8 cellular contexts compared by ENCODE assay signal in genomic region chr6:82178084-82178758, GRCh38.
A peak's percentile ranks its signal among the peaks of the same experiment; 100 is the strongest.
DNase-seq lines count a peak whose midpoint lies in the region; FAIRE-seq and TF ChIP-seq lines count a peak whose summit lies in the region.

No MANE protein-coding gene starts in this region.

- no peak overlapping the region for H3K27ac ChIP-seq in CD8-positive, alpha-beta memory T cell (ENCODE audit: low read depth, low read length)

- CTCF ChIA-PET in CD8-positive, alpha-beta memory T cell (lab: Charles Lee), result no interaction called here

- no peaks in the 10 kb centered on the region for H3K9me3 Mint-ChIP-seq in mesothelial cell of epicardium
- no peaks in the 10 kb centered on the region for H3K9me3 Mint-ChIP-seq in CD8-positive, alpha-beta memory T cell
- no peaks in the 10 kb centered on the region for H3K9me3 Mint-ChIP-seq in activated naive CD8-positive, alpha-beta T cell treated with anti-CD3 and anti-CD28 coated beads for 36 hours

- H3K4me1 ChIP-seq in CD8-positive, alpha-beta memory T cell (ENCODE audit: insufficient read depth, low read length), result no peaks in the 10 kb centered on the region

- H3K4me1 Mint-ChIP-seq in mesothelial cell of epicardium, result peaks cover 6% of the 10 kb centered on the region
- no peaks in the 10 kb centered on the region for H3K4me1 Mint-ChIP-seq in CD8-positive, alpha-beta memory T cell
- peaks cover 2% of the 10 kb centered on the region for H3K4me1 Mint-ChIP-seq in activated naive CD8-positive, alpha-beta T cell treated with anti-CD3 and anti-CD28 coated beads for 36 hours

- H3K4me3 ChIP-seq in cardiac fibroblast (replicated peaks in 1 of 2; ENCODE audit: low read depth in 2 of 2, low read length in 2 of 2), result no peak overlapping the region
- H3K4me3 ChIP-seq in CD8-positive, alpha-beta memory T cell (ENCODE audit: low read length), result no peak overlapping the region

- peak overlapping the region; percentile 37 for H3K27ac Mint-ChIP-seq in mesothelial cell of epicardium
- H3K27ac Mint-ChIP-seq in CD8-positive, alpha-beta memory T cell, result peak overlapping the region in 1 of 8 donors; percentile 2
- no peak overlapping the region for H3K27ac Mint-ChIP-seq in activated naive CD8-positive, alpha-beta T cell treated with anti-CD3 and anti-CD28 coated beads for 36 hours

- H3K27me3 ChIP-seq in CD8-positive, alpha-beta memory T cell (ENCODE audit: insufficient read depth, low read length, poor library complexity, severe bottlenecking), result no peaks in the 10 kb centered on the region

- no peak for FAIRE-seq in GM12891 (lab: Jason Lieb, UNC)

- H3K36me3 Mint-ChIP-seq in mesothelial cell of epicardium, result peaks cover 29% of the 10 kb centered on the region
- H3K36me3 Mint-ChIP-seq in CD8-positive, alpha-beta memory T cell, result peaks cover 0 to 61% (median 22%) of the 10 kb centered on the region in 3 donors
- peaks cover 24% of the 10 kb centered on the region for H3K36me3 Mint-ChIP-seq in activated naive CD8-positive, alpha-beta T cell treated with anti-CD3 and anti-CD28 coated beads for 36 hours

- no peaks in the 10 kb centered on the region for H3K27me3 Mint-ChIP-seq in mesothelial cell of epicardium (ENCODE audit: low read depth)
- H3K27me3 Mint-ChIP-seq in CD8-positive, alpha-beta memory T cell, result no peaks in the 10 kb centered on the region
- no peaks in the 10 kb centered on the region for H3K27me3 Mint-ChIP-seq in activated naive CD8-positive, alpha-beta T cell treated with anti-CD3 and anti-CD28 coated beads for 36 hours

- H3K9me3 ChIP-seq in CD8-positive, alpha-beta memory T cell (ENCODE audit: low read length), result no peaks in the 10 kb centered on the region

- peak; percentile 59 for TF ChIP-seq CTCF in cardiac fibroblast (IDR thresholded peaks at IDR 0.05; ENCODE audit: low read depth, low read length)
- peak; percentile 26 for TF ChIP-seq CTCF in mesothelial cell of epicardium (IDR thresholded peaks at IDR 0.05; ENCODE audit: unreplicated experiment)

- TF ChIP-seq POLR2A in GM12891 (IDR thresholded peaks at IDR 0.05; ENCODE audit: low read depth, low read length), result no peak

- peak; percentile 7 for DNase-seq in DMS53 treated with DMSO at 0.1 percent for 48 hours (lab: John Stamatoyannopoulos, UW; ENCODE audit: unreplicated experiment)
- DNase-seq in NCI-H1105 treated with DMSO at 0.1 percent for 48 hours (lab: John Stamatoyannopoulos, UW), result peak; percentile 40
- DNase-seq in cardiac fibroblast (ENCODE audit: low read depth in 2 of 2), result peak; percentile 65 to 75
- DNase-seq in mesothelial cell of epicardium (ENCODE audit: low spot score in 2 of 2, unreplicated experiment in 2 of 2), result no peak
- DNase-seq in CD8-positive, alpha-beta memory T cell, result no peak
- no peak for DNase-seq in SK-N-DZ (ENCODE audit: low spot score)
- DNase-seq in GM12891 (ENCODE audit: insufficient read length, low spot score), result no peak
- no peak for DNase-seq in activated naive CD8-positive, alpha-beta T cell treated with anti-CD3 and anti-CD28 coated beads for 36 hours

- no peak overlapping the region for H3K4me3 Mint-ChIP-seq in mesothelial cell of epicardium
- H3K4me3 Mint-ChIP-seq in CD8-positive, alpha-beta memory T cell, result no peak overlapping the region
- no peak overlapping the region for H3K4me3 Mint-ChIP-seq in activated naive CD8-positive, alpha-beta T cell treated with anti-CD3 and anti-CD28 coated beads for 36 hours

- POLR2A ChIA-PET in CD8-positive, alpha-beta memory T cell (lab: Charles Lee), result no interaction called here

- H3K36me3 ChIP-seq in CD8-positive, alpha-beta memory T cell (ENCODE audit: insufficient read depth, low read length), result peaks cover 10% of the 10 kb centered on the region

TF ChIP-seq in GM12891, 5 proteins besides CTCF, POLR2A, EP300 and RAD21:
- TF ChIP-seq POLR2AphosphoS5 (IDR thresholded peaks at IDR 0.05; ENCODE audit: low read depth, low read length), result no peak
- no peak for TF ChIP-seq SPI1 (IDR thresholded peaks at IDR 0.05; ENCODE audit: low read depth, low read length)
- no peak for TF ChIP-seq TAF1 (IDR thresholded peaks at IDR 0.05; ENCODE audit: low read depth, low read length)
- TF ChIP-seq POU2F2 (IDR thresholded peaks at IDR 0.05; ENCODE audit: low read depth, low read length), result no peak
- no peak for TF ChIP-seq PAX5 (IDR thresholded peaks at IDR 0.05; ENCODE audit: insufficient read depth, low read length, severe bottlenecking)

Comparison
In these comparisons a context has a peak if more than half of its experiments do, and no peak if none do; other contexts are left out.
1. DNase-seq: peak in DMS53 treated with DMSO at 0.1 percent for 48 hours (single experiment), NCI-H1105 treated with DMSO at 0.1 percent for 48 hours (single experiment) and cardiac fibroblast (2 of 2); none in mesothelial cell of epicardium (0 of 2), CD8-positive, alpha-beta memory T cell (0 of 5), SK-N-DZ (single experiment), GM12891 (single experiment) and activated naive CD8-positive, alpha-beta T cell treated with anti-CD3 and anti-CD28 coated beads for 36 hours (single experiment).